In genomic region chr6:154306696-154307095, GRCh38 we compare ENCODE assay signal across 17 cellular contexts. TPM values are rescaled to one million over a fixed set of nuclear protein-coding genes. Genes with fewer than 3 reads are reported as not detected.
DNase-seq lines count a peak whose midpoint lies in the region; ATAC-seq and TF ChIP-seq lines count a peak whose summit lies in the region.
"Had no signal": no experiment of that assay in that cellular context is flagged by ENCODE, and none has a peak within 500 bp of the region (broad histone marks: within the 10 kb centered on the region; RNA-seq: fewer than 3 reads in every experiment).

No MANE protein-coding gene starts in this region.

- 96% methylated on average over 3 to 4 of the region's 4 CpGs for WGBS in gastroesophageal sphincter (ENCODE audit: low coverage in 1 of 2), 2 donors

- POLR2A ChIA-PET in naive thymus-derived CD4-positive, alpha-beta T cell (lab: Charles Lee), result interaction anchor here (0.5 kb wide), 1 partner anchor 15 kb away, joined by 3 read pairs; no protein-coding TSS in a partner anchor

- H3K27ac Mint-ChIP-seq in naive thymus-derived CD4-positive, alpha-beta T cell, result no peak overlapping the region
- H3K27ac Mint-ChIP-seq: activated naive CD4-positive, alpha-beta T cell treated with anti-CD3 and anti-CD28 coated beads, Interleukin-2, amount 50 U/mL, for 24 hours had no signal

- no peaks in the 10 kb centered on the region for H3K36me3 ChIP-seq in naive thymus-derived CD4-positive, alpha-beta T cell (ENCODE audit: control insufficient read depth in 2 of 3, insufficient read depth in 3 of 3, low read length in 3 of 3)
- no peaks in the 10 kb centered on the region for H3K36me3 ChIP-seq in gastroesophageal sphincter

- H3K27ac ChIP-seq in naive thymus-derived CD4-positive, alpha-beta T cell (ENCODE audit: low read depth, low read length), result no peak overlapping the region
- no peak overlapping the region for H3K27ac ChIP-seq in gastroesophageal sphincter
- H3K27ac ChIP-seq: psoas muscle had no signal

- H3K4me3 ChIP-seq in naive thymus-derived CD4-positive, alpha-beta T cell (ENCODE audit: low read length), result no peak overlapping the region
- H3K4me3 ChIP-seq in gastroesophageal sphincter, result no peak overlapping the region
- H3K4me3 ChIP-seq: psoas muscle had no signal

- TF ChIP-seq CTCF in gastroesophageal sphincter (IDR thresholded peaks at IDR 0.05), result no peak

- H3K36me3 Mint-ChIP-seq in naive thymus-derived CD4-positive, alpha-beta T cell, result peaks cover 0 to 2% (median 0%) of the 10 kb centered on the region in 5 donors
- H3K36me3 Mint-ChIP-seq: activated naive CD4-positive, alpha-beta T cell treated with anti-CD3 and anti-CD28 coated beads, Interleukin-2, amount 50 U/mL, for 24 hours had no signal

- TF ChIP-seq POLR2A in gastroesophageal sphincter (IDR thresholded peaks at IDR 0.05), result no peak

- no peak for DNase-seq in naive thymus-derived CD4-positive, alpha-beta T cell
- DNase-seq in middle frontal gyrus (ENCODE audit: extremely low spot score, low spot score), result no peak
- no peak for DNase-seq in SKM-1 treated with dmso at 0.1 percent for 144 hours (lab: John Stamatoyannopoulos, UW; ENCODE audit: unreplicated experiment)
- no peak for DNase-seq in Right ventricle myocardium inferior (ENCODE audit: missing footprints)
- DNase-seq: Caco-2; erythroblast; KG1; NCI-H2107; OCI-M1; psoas muscle; stimulated activated CD4-positive, alpha-beta T cell treated with anti-CD3 and anti-CD28 coated beads, Interleukin-2, amount 100 ng/mL, for 24 hours; stimulated activated naive CD8-positive, alpha-beta T cell treated with anti-CD3 and anti-CD28 coated beads, Interleukin-15, amount 100 ng/mL, for 72 hours had no signal

- no peak overlapping the region for H3K4me3 Mint-ChIP-seq in naive thymus-derived CD4-positive, alpha-beta T cell
- H3K4me3 Mint-ChIP-seq: activated naive CD4-positive, alpha-beta T cell treated with anti-CD3 and anti-CD28 coated beads, Interleukin-2, amount 50 U/mL, for 24 hours; stimulated activated naive CD8-positive, alpha-beta T cell treated with anti-CD3 and anti-CD28 coated beads, Interleukin-15, amount 100 ng/mL, for 72 hours had no signal

- H3K9me3 Mint-ChIP-seq in naive thymus-derived CD4-positive, alpha-beta T cell, result peaks cover 0 to 12% (median 4%) of the 10 kb centered on the region in 11 donors
- H3K9me3 Mint-ChIP-seq: activated naive CD4-positive, alpha-beta T cell treated with anti-CD3 and anti-CD28 coated beads, Interleukin-2, amount 50 U/mL, for 24 hours had no signal

- no peaks in the 10 kb centered on the region for H3K9me3 ChIP-seq in naive thymus-derived CD4-positive, alpha-beta T cell (ENCODE audit: control insufficient read depth in 2 of 3, low read length in 3 of 3)
- H3K9me3 ChIP-seq in gastroesophageal sphincter, result no peaks in the 10 kb centered on the region
- H3K9me3 ChIP-seq: Caco-2, psoas muscle had no signal

- H3K27me3 Mint-ChIP-seq in naive thymus-derived CD4-positive, alpha-beta T cell, result peaks cover 0 to 15% (median 0%) of the 10 kb centered on the region in 5 donors
- H3K27me3 Mint-ChIP-seq: activated naive CD4-positive, alpha-beta T cell treated with anti-CD3 and anti-CD28 coated beads, Interleukin-2, amount 50 U/mL, for 24 hours; stimulated activated naive CD8-positive, alpha-beta T cell treated with anti-CD3 and anti-CD28 coated beads, Interleukin-15, amount 100 ng/mL, for 72 hours had no signal

- H3K4me1 ChIP-seq in naive thymus-derived CD4-positive, alpha-beta T cell (ENCODE audit: control insufficient read depth in 2 of 2, insufficient read depth in 2 of 2, low read length in 2 of 2), result peaks cover 0 to 6% of the 10 kb centered on the region in 2 donors
- H3K4me1 ChIP-seq in gastroesophageal sphincter, result no peaks in the 10 kb centered on the region
- H3K4me1 ChIP-seq: Caco-2, psoas muscle had no signal

- peaks cover 0 to 8% (median 7%) of the 10 kb centered on the region in 7 donors for H3K4me1 Mint-ChIP-seq in naive thymus-derived CD4-positive, alpha-beta T cell

- ATAC-seq in GM18909 (IDR thresholded peaks at IDR 0.05; ENCODE audit: poor library complexity, unreplicated experiment), result peak; percentile 64
- peak; percentile 39 for ATAC-seq in GM21717 (IDR thresholded peaks at IDR 0.05; ENCODE audit: unreplicated experiment)
- ATAC-seq in HG03135 (IDR thresholded peaks at IDR 0.05; ENCODE audit: unreplicated experiment), result peak; percentile 68
- peak; percentile 27 for ATAC-seq in naive thymus-derived CD4-positive, alpha-beta T cell
- ATAC-seq in gastroesophageal sphincter, result no peak
- ATAC-seq in Right ventricle myocardium inferior, result no peak
- ATAC-seq: psoas muscle; stimulated activated naive CD8-positive, alpha-beta T cell treated with anti-CD3 and anti-CD28 coated beads, Interleukin-15, amount 100 ng/mL, for 72 hours had no signal

- intact Hi-C loops in naive thymus-derived CD4-positive, alpha-beta T cell (cut with micrococcal nuclease), result no loop called here
- intact Hi-C loops in Right ventricle myocardium inferior (cut with DNase I), result no loop called here

- TF ChIP-seq EP300 in gastroesophageal sphincter (IDR thresholded peaks at IDR 0.05), result no peak

- CTCF ChIA-PET in naive thymus-derived CD4-positive, alpha-beta T cell (lab: Charles Lee), result no interaction called here

- H3K27me3 ChIP-seq in naive thymus-derived CD4-positive, alpha-beta T cell (ENCODE audit: control insufficient read depth in 2 of 2, insufficient read depth in 2 of 2, low read length in 2 of 2), result no peaks in the 10 kb centered on the region
- H3K27me3 ChIP-seq in gastroesophageal sphincter, result no peaks in the 10 kb centered on the region

RNA-seq across cellular contexts. Expression of gene IPCEF1, which starts 49.9 kb away (rescaled TPM):
- 100 to 1,000 TPM in 2 of 5 experiments, 10 to 100 TPM in 3; 12.0 to 122 (median 83.0) TPM for total RNA-seq in naive thymus-derived CD4-positive, alpha-beta T cell
- polyA plus RNA-seq in naive thymus-derived CD4-positive, alpha-beta T cell, result 100 to 1,000 TPM in 1 of 2 donors, 10 to 100 TPM in 1; 99.7 to 113 TPM
- 1 to 10 TPM in 3 of 4 donors, under 1 TPM in 1; 0.27 to 7.3 (median 1.2) TPM for total RNA-seq in gastroesophageal sphincter
- total RNA-seq in Right ventricle myocardium inferior, result 2.0 TPM

Comparison
In these comparisons a context has a peak if more than half of its experiments do, and no peak if none do; other contexts are left out.
1. ATAC-seq: peak in GM18909 (single experiment), GM21717 (single experiment), HG03135 (single experiment) and naive thymus-derived CD4-positive, alpha-beta T cell (single experiment); none in gastroesophageal sphincter (single experiment) and Right ventricle myocardium inferior (single experiment).